18 cellular contexts compared by ENCODE assay signal in genomic region chr14:86596024-86596423, GRCh38.
"Had no signal": no experiment of that assay in that cellular context is flagged by ENCODE, and none has a peak within 500 bp of the region (broad histone marks: within the 10 kb centered on the region; RNA-seq: fewer than 3 reads in every experiment).

No MANE protein-coding gene starts in this region.

- H3K27me3 ChIP-seq: gastrocnemius medialis, upper lobe of left lung had no signal

- H3K27ac ChIP-seq: epithelial cell of prostate, gastrocnemius medialis, psoas muscle, upper lobe of left lung had no signal

- H3K4me1 Mint-ChIP-seq: brain; central memory CD8-positive, alpha-beta T cell; nephron progenitor cell had no signal

- H3K4me3 ChIP-seq: gastrocnemius medialis, psoas muscle, upper lobe of left lung had no signal

- H3K36me3 Mint-ChIP-seq: brain had no signal

- H3K4me1 ChIP-seq: gastrocnemius medialis, psoas muscle, upper lobe of left lung had no signal

- H3K27me3 Mint-ChIP-seq: central memory CD8-positive, alpha-beta T cell had no signal

- H3K4me3 Mint-ChIP-seq: brain; central memory CD8-positive, alpha-beta T cell; nephron progenitor cell had no signal

- H3K9me3 ChIP-seq: gastrocnemius medialis, psoas muscle, upper lobe of left lung had no signal

- DNase-seq: activated CD4-positive, alpha-beta T cell treated with anti-CD3 and anti-CD28 coated beads, Interleukin-2, amount 50 U/mL, for 1 hour; activated CD4-positive, CD25-positive, alpha-beta regulatory T cell; activated T-cell treated with anti-CD3 and anti-CD28 coated beads for 4 hours; amniotic stem cell; cortex of kidney; effector CD8-positive, alpha-beta T cell; gastrocnemius medialis; nephron progenitor cell; psoas muscle; stimulated activated CD4-positive, alpha-beta T cell treated with anti-CD3 and anti-CD28 coated beads, Interleukin-2, amount 100 ng/mL, for 24 hours; stimulated activated naive CD4-positive, alpha-beta T cell treated with Interleukin-2 at 50 U/mL for 16 hours; upper lobe of left lung had no signal

- H3K36me3 ChIP-seq: gastrocnemius medialis, upper lobe of left lung had no signal

- ATAC-seq: activated naive CD4-positive, alpha-beta T cell treated with anti-CD3 and anti-CD28 coated beads, Interleukin-2, amount 50 U/mL, for 72 hours; gastrocnemius medialis; psoas muscle; sciatic nerve had no signal

- H3K27ac Mint-ChIP-seq: activated naive CD4-positive, alpha-beta T cell treated with anti-CD3 and anti-CD28 coated beads, Interleukin-2, amount 50 U/mL, for 72 hours; activated T-helper 2 cell treated with anti-CD3 and anti-CD28 coated beads, Interferon-gamma antibody, Interleukin-2, Interleukin-4, amounts not matched to agents 10 μg/mL and 5 μg/mL and 100 μg/mL, durations not matched to agents 14 hours and 24 hours and 36 hours; brain; nephron progenitor cell had no signal
